ENCODE assay signal across 1 cellular context in the genomic region with DNA sequence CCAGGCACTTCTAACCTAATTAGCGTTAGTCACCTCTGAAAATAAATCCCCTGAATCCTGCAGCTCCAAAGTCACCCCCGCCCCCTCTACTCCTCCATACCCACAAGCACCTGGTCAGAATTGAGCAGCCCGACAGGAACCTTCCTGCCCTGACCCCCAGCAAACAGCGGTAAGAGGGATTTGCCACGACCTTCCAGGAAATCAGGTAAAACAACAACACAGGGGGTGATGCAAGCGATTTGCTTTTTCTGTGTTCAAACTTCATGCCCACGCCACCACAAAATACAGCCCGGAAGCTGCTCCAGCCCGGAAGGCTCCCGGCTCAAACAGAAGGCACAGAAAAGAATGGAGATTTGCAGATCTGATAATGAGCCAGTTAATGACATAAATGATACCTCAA.
A peak's percentile ranks its signal among the peaks of the same experiment; 100 is the strongest.
TF ChIP-seq lines count a peak whose summit lies in the region.

No MANE protein-coding gene starts in this region.

TF ChIP-seq in HEK293, 187 proteins besides CTCF, POLR2A, EP300 and RAD21 (continued from another document and continues in another):
- no peak for TF ChIP-seq KLF10 (tag by site-specific recombination; IDR thresholded peaks at IDR 0.05)
- TF ChIP-seq MYNN (tag by site-specific recombination; IDR thresholded peaks at IDR 0.05; ENCODE audit: borderline replicate concordance): no peak
- TF ChIP-seq ZNF596 (tag by site-specific recombination; IDR thresholded peaks at IDR 0.05): no peak
- peak; percentile 53 for TF ChIP-seq ZFHX2 (tag by site-specific recombination; conservative IDR thresholded peaks at IDR 0.05)
- TF ChIP-seq ZNF747 (tag by site-specific recombination; IDR thresholded peaks at IDR 0.05): no peak
- TF ChIP-seq RBAK (tag by site-specific recombination; IDR thresholded peaks at IDR 0.05): no peak
- no peak for TF ChIP-seq ZSCAN23 (tag by site-specific recombination; IDR thresholded peaks at IDR 0.05)
- TF ChIP-seq ZNF48 (tag by site-specific recombination; IDR thresholded peaks at IDR 0.05): no peak
- no peak for TF ChIP-seq ZNF561 (tag by site-specific recombination; IDR thresholded peaks at IDR 0.05; ENCODE audit: borderline replicate concordance)
- no peak for TF ChIP-seq ZNF629 (tag by site-specific recombination; IDR thresholded peaks at IDR 0.05)
- no peak for TF ChIP-seq ZNF175 (tag by site-specific recombination; IDR thresholded peaks at IDR 0.05)
- TF ChIP-seq, protein P1, sequence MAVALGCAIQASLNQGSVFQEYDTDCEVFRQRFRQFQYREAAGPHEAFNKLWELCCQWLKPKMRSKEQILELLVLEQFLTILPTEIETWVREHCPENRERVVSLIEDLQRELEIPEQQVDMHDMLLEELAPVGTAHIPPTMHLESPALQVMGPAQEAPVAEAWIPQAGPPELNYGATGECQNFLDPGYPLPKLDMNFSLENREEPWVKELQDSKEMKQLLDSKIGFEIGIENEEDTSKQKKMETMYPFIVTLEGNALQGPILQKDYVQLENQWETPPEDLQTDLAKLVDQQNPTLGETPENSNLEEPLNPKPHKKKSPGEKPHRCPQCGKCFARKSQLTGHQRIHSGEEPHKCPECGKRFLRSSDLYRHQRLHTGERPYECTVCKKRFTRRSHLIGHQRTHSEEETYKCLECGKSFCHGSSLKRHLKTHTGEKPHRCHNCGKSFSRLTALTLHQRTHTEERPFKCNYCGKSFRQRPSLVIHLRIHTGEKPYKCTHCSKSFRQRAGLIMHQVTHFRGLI (tag by site-specific recombination; IDR thresholded peaks at IDR 0.05): peak; percentile 66
- TF ChIP-seq, protein P2, sequence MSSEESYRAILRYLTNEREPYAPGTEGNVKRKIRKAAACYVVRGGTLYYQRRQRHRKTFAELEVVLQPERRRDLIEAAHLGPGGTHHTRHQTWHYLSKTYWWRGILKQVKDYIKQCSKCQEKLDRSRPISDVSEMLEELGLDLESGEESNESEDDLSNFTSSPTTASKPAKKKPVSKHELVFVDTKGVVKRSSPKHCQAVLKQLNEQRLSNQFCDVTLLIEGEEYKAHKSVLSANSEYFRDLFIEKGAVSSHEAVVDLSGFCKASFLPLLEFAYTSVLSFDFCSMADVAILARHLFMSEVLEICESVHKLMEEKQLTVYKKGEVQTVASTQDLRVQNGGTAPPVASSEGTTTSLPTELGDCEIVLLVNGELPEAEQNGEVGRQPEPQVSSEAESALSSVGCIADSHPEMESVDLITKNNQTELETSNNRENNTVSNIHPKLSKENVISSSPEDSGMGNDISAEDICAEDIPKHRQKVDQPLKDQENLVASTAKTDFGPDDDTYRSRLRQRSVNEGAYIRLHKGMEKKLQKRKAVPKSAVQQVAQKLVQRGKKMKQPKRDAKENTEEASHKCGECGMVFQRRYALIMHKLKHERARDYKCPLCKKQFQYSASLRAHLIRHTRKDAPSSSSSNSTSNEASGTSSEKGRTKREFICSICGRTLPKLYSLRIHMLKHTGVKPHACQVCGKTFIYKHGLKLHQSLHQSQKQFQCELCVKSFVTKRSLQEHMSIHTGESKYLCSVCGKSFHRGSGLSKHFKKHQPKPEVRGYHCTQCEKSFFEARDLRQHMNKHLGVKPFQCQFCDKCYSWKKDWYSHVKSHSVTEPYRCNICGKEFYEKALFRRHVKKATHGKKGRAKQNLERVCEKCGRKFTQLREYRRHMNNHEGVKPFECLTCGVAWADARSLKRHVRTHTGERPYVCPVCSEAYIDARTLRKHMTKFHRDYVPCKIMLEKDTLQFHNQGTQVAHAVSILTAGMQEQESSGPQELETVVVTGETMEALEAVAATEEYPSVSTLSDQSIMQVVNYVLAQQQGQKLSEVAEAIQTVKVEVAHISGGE (tag by site-specific recombination; conservative IDR thresholded peaks at IDR 0.05; ENCODE audit: low read depth): 0 out of 2 replicates have a peak, but pooled peaks have one; percentile 45
- TF ChIP-seq ZNF433 (tag by site-specific recombination; IDR thresholded peaks at IDR 0.05; ENCODE audit: low read depth): no peak
- TF ChIP-seq YY2 (tag by site-specific recombination; IDR thresholded peaks at IDR 0.05): no peak
- 0 out of 2 replicates have a peak, but pooled peaks have one; percentile 1 for TF ChIP-seq SP7 (tag by site-specific recombination; IDR thresholded peaks at IDR 0.05)
- no peak for TF ChIP-seq ZNF394 (tag by site-specific recombination; IDR thresholded peaks at IDR 0.05; ENCODE audit: borderline replicate concordance)
- TF ChIP-seq ZNF837 (tag by site-specific recombination; IDR thresholded peaks at IDR 0.05): no peak
- TF ChIP-seq ZNF423 (tag by site-specific recombination; IDR thresholded peaks at IDR 0.05): no peak
- no peak for TF ChIP-seq ZFP3 (tag by site-specific recombination; IDR thresholded peaks at IDR 0.05; ENCODE audit: low read depth)
- TF ChIP-seq, protein P3, sequence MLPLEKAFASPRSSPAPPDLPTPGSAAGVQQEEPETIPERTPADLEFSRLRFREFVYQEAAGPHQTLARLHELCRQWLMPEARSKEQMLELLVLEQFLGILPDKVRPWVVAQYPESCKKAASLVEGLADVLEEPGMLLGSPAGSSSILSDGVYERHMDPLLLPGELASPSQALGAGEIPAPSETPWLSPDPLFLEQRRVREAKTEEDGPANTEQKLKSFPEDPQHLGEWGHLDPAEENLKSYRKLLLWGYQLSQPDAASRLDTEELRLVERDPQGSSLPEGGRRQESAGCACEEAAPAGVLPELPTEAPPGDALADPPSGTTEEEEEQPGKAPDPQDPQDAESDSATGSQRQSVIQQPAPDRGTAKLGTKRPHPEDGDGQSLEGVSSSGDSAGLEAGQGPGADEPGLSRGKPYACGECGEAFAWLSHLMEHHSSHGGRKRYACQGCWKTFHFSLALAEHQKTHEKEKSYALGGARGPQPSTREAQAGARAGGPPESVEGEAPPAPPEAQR (tag by site-specific recombination; IDR thresholded peaks at IDR 0.05): no peak
- no peak for TF ChIP-seq ZNF221 (tag by site-specific recombination; IDR thresholded peaks at IDR 0.05; ENCODE audit: borderline replicate concordance)
- TF ChIP-seq ZFP41 (tag by site-specific recombination; IDR thresholded peaks at IDR 0.05; ENCODE audit: borderline replicate concordance): no peak
- TF ChIP-seq GLIS1 (tag by site-specific recombination; IDR thresholded peaks at IDR 0.05): peak; percentile 81
- TF ChIP-seq ZBTB8A (tag by site-specific recombination; IDR thresholded peaks at IDR 0.05): 0 out of 2 replicates have a peak, but pooled peaks have one; percentile 11
- TF ChIP-seq ZNF558 (tag by site-specific recombination; IDR thresholded peaks at IDR 0.05): no peak
- TF ChIP-seq GFI1B (tag by site-specific recombination; IDR thresholded peaks at IDR 0.05): no peak
- no peak for TF ChIP-seq ZFP69B (tag by site-specific recombination; IDR thresholded peaks at IDR 0.05)
- TF ChIP-seq ZNF23 (tag by site-specific recombination; IDR thresholded peaks at IDR 0.05; ENCODE audit: borderline replicate concordance): no peak
- TF ChIP-seq ZNF530 (tag by site-specific recombination; IDR thresholded peaks at IDR 0.05; ENCODE audit: low read depth): no peak
- TF ChIP-seq, protein P4, sequence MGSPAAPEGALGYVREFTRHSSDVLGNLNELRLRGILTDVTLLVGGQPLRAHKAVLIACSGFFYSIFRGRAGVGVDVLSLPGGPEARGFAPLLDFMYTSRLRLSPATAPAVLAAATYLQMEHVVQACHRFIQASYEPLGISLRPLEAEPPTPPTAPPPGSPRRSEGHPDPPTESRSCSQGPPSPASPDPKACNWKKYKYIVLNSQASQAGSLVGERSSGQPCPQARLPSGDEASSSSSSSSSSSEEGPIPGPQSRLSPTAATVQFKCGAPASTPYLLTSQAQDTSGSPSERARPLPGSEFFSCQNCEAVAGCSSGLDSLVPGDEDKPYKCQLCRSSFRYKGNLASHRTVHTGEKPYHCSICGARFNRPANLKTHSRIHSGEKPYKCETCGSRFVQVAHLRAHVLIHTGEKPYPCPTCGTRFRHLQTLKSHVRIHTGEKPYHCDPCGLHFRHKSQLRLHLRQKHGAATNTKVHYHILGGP (tag by site-specific recombination; IDR thresholded peaks at IDR 0.05): peak; percentile 90; the same call in 1 of the 2 replicates
- TF ChIP-seq, protein P5, sequence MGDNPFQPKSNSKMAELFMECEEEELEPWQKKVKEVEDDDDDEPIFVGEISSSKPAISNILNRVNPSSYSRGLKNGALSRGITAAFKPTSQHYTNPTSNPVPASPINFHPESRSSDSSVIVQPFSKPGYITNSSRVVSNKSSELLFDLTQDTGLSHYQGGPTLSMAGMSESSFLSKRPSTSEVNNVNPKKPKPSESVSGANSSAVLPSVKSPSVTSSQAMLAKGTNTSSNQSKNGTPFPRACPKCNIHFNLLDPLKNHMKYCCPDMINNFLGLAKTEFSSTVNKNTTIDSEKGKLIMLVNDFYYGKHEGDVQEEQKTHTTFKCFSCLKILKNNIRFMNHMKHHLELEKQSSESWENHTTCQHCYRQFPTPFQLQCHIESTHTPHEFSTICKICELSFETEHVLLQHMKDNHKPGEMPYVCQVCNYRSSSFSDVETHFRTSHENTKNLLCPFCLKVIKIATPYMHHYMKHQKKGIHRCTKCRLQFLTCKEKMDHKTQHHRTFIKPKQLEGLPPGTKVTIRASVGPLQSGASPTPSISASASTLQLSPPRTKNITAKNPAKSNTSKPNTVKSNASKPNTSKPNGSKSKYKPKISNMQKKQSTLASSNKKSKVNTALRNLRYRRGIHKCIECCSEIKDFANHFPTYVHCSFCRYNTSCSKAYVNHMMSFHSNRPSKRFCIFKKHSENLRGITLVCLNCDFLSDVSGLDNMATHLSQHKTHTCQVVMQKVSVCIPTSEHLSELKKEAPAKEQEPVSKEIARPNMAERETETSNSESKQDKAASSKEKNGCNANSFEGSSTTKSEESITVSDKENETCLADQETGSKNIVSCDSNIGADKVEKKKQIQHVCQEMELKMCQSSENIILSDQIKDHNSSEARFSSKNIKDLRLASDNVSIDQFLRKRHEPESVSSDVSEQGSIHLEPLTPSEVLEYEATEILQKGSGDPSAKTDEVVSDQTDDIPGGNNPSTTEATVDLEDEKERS (tag by site-specific recombination; IDR thresholded peaks at IDR 0.05): no peak
- TF ChIP-seq, protein P6, sequence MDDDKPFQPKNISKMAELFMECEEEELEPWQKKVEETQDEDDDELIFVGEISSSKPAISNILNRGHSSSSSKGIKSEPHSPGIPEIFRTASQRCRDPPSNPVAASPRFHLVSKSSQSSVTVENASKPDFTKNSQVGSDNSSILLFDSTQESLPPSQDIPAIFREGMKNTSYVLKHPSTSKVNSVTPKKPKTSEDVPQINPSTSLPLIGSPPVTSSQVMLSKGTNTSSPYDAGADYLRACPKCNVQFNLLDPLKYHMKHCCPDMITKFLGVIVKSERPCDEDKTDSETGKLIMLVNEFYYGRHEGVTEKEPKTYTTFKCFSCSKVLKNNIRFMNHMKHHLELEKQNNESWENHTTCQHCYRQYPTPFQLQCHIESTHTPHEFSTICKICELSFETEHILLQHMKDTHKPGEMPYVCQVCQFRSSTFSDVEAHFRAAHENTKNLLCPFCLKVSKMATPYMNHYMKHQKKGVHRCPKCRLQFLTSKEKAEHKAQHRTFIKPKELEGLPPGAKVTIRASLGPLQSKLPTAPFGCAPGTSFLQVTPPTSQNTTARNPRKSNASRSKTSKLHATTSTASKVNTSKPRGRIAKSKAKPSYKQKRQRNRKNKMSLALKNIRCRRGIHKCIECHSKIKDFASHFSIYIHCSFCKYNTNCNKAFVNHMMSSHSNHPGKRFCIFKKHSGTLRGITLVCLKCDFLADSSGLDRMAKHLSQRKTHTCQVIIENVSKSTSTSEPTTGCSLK (tag by site-specific recombination; IDR thresholded peaks at IDR 0.05): no peak
- TF ChIP-seq ZNF223 (tag by site-specific recombination; IDR thresholded peaks at IDR 0.05): no peak
- TF ChIP-seq, protein P7, sequence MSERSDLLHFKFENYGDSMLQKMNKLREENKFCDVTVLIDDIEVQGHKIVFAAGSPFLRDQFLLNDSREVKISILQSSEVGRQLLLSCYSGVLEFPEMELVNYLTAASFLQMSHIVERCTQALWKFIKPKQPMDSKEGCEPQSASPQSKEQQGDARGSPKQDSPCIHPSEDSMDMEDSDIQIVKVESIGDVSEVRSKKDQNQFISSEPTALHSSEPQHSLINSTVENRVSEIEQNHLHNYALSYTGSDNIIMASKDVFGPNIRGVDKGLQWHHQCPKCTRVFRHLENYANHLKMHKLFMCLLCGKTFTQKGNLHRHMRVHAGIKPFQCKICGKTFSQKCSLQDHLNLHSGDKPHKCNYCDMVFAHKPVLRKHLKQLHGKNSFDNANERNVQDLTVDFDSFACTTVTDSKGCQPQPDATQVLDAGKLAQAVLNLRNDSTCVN (tag by site-specific recombination; optimal IDR thresholded peaks at IDR 0.05): no peak
- TF ChIP-seq YY1 (tag by site-specific recombination; IDR thresholded peaks at IDR 0.05): no peak
- no peak for TF ChIP-seq ZNF785 (tag by site-specific recombination; IDR thresholded peaks at IDR 0.05)
- TF ChIP-seq ZNF544 (tag by site-specific recombination; IDR thresholded peaks at IDR 0.05): no peak
- TF ChIP-seq, protein P8, sequence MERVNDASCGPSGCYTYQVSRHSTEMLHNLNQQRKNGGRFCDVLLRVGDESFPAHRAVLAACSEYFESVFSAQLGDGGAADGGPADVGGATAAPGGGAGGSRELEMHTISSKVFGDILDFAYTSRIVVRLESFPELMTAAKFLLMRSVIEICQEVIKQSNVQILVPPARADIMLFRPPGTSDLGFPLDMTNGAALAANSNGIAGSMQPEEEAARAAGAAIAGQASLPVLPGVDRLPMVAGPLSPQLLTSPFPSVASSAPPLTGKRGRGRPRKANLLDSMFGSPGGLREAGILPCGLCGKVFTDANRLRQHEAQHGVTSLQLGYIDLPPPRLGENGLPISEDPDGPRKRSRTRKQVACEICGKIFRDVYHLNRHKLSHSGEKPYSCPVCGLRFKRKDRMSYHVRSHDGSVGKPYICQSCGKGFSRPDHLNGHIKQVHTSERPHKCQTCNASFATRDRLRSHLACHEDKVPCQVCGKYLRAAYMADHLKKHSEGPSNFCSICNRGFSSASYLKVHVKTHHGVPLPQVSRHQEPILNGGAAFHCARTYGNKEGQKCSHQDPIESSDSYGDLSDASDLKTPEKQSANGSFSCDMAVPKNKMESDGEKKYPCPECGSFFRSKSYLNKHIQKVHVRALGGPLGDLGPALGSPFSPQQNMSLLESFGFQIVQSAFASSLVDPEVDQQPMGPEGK (tag by site-specific recombination; IDR thresholded peaks at IDR 0.05): peak; percentile 44
- no peak for TF ChIP-seq ZNF157 (tag by site-specific recombination; IDR thresholded peaks at IDR 0.05)
- TF ChIP-seq, protein P9, sequence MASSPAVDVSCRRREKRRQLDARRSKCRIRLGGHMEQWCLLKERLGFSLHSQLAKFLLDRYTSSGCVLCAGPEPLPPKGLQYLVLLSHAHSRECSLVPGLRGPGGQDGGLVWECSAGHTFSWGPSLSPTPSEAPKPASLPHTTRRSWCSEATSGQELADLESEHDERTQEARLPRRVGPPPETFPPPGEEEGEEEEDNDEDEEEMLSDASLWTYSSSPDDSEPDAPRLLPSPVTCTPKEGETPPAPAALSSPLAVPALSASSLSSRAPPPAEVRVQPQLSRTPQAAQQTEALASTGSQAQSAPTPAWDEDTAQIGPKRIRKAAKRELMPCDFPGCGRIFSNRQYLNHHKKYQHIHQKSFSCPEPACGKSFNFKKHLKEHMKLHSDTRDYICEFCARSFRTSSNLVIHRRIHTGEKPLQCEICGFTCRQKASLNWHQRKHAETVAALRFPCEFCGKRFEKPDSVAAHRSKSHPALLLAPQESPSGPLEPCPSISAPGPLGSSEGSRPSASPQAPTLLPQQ (tag by site-specific recombination; IDR thresholded peaks at IDR 0.05): no peak
- no peak for TF ChIP-seq IKZF3 (tag by site-specific recombination; IDR thresholded peaks at IDR 0.05)
- TF ChIP-seq ZNF266 (tag by site-specific recombination; IDR thresholded peaks at IDR 0.05; ENCODE audit: low read depth): no peak
- TF ChIP-seq HOXC10 (CRISPR knock-in tag; IDR thresholded peaks at IDR 0.05): no peak
